Comparison of ENCODE assay signal across 8 cellular contexts in genomic region chr2:104872866-104873688, GRCh38. TPM values are rescaled to one million over a fixed set of nuclear protein-coding genes. Genes with fewer than 3 reads are reported as not detected.
DNase-seq lines count a peak whose midpoint lies in the region; ATAC-seq and TF ChIP-seq lines count a peak whose summit lies in the region.

No MANE protein-coding gene starts in this region.

- peaks cover 65% of the 10 kb centered on the region for H3K27me3 Mint-ChIP-seq in activated T-helper 2 cell treated with anti-CD3 and anti-CD28 coated beads, Interferon-gamma antibody, Interleukin-2, Interleukin-4, amounts not matched to agents 10 μg/mL and 5 μg/mL and 100 μg/mL, durations not matched to agents 14 hours and 24 hours and 36 hours (ENCODE audit: low read depth)

- peak overlapping the region; percentile 79 for H3K4me2 ChIP-seq in osteoblast (ENCODE audit: insufficient read depth, low read length)

- H3K4me3 Mint-ChIP-seq in activated T-helper 2 cell treated with anti-CD3 and anti-CD28 coated beads, Interferon-gamma antibody, Interleukin-2, Interleukin-4, amounts not matched to agents 10 μg/mL and 5 μg/mL and 100 μg/mL, durations not matched to agents 14 hours and 24 hours and 36 hours (ENCODE audit: low read depth): peak overlapping the region; percentile 57

- peak; percentile 81 for DNase-seq in AG08396 (ENCODE audit: low spot score)
- DNase-seq in NCI-H128 (lab: John Stamatoyannopoulos, UW; ENCODE audit: unreplicated experiment): peak; percentile 85
- DNase-seq in activated T-helper 2 cell treated with anti-CD3 and anti-CD28 coated beads, Interferon-gamma antibody, Interleukin-2, Interleukin-4, amounts not matched to agents 10 μg/mL and 5 μg/mL and 100 μg/mL, durations not matched to agents 14 hours and 24 hours and 36 hours (ENCODE audit: low spot score): peak; percentile 38
- peak; percentile 58 for DNase-seq in Right ventricle myocardium superior
- DNase-seq in osteoblast (ENCODE audit: insufficient read length, low spot score, missing footprints): peak; percentile 98
- DNase-seq in activated CD4-positive, CD25-positive, alpha-beta regulatory T cell treated with anti-CD3 and anti-CD28 coated beads, Interleukin-2, amount 50 U/mL, for 72 hours: no peak

- TF ChIP-seq CTCF in GM12872 (IDR thresholded peaks at IDR 0.05; ENCODE audit: insufficient read depth, low read depth, low read length) (peak; percentile 63), osteoblast (IDR thresholded peaks at IDR 0.05; ENCODE audit: extremely low read depth, low read depth, low read length) (peak; percentile 70)

- peaks cover 4% of the 10 kb centered on the region for H3K4me1 ChIP-seq in osteoblast (ENCODE audit: insufficient read depth, low read length)

- H2AFZ ChIP-seq in osteoblast (ENCODE audit: low read length): peak overlapping the region; percentile 65

- H4K20me1 ChIP-seq in osteoblast (ENCODE audit: insufficient read depth, low read length): no peaks in the 10 kb centered on the region

- H3K4me3 ChIP-seq in osteoblast (ENCODE audit: insufficient read depth, low read length): peak overlapping the region; percentile 75

- peaks cover 25% of the 10 kb centered on the region for H3K27me3 ChIP-seq in osteoblast (ENCODE audit: insufficient read depth, low read length)

- no peaks in the 10 kb centered on the region for H3K9me3 Mint-ChIP-seq in activated T-helper 2 cell treated with anti-CD3 and anti-CD28 coated beads, Interferon-gamma antibody, Interleukin-2, Interleukin-4, amounts not matched to agents 10 μg/mL and 5 μg/mL and 100 μg/mL, durations not matched to agents 14 hours and 24 hours and 36 hours

- no peaks in the 10 kb centered on the region for H3K36me3 ChIP-seq in osteoblast (ENCODE audit: insufficient read depth, low read length)

- H3K79me2 ChIP-seq in osteoblast (ENCODE audit: insufficient read depth, low read length): no peaks in the 10 kb centered on the region

- ATAC-seq in HG02840 (IDR thresholded peaks at IDR 0.05; ENCODE audit: low FRiP score, unreplicated experiment) (peak; percentile 74), Right ventricle myocardium superior (ENCODE audit: poor library complexity) (peak; percentile 92)

- H3K9me3 ChIP-seq in osteoblast (ENCODE audit: low read depth, low read length): no peaks in the 10 kb centered on the region

- intact Hi-C loops in activated T-helper 2 cell treated with anti-CD3 and anti-CD28 coated beads, Interferon-gamma antibody, Interleukin-2, Interleukin-4, amounts not matched to agents 10 μg/mL and 5 μg/mL and 100 μg/mL, durations not matched to agents 14 hours and 24 hours and 36 hours (cut with micrococcal nuclease): loop anchor here (2.0 kb wide), 1 partner anchor 24 kb away; no protein-coding TSS in a partner anchor
- intact Hi-C loops in Right ventricle myocardium superior (cut with DNase I): no loop called here

- H3K4me1 Mint-ChIP-seq in activated T-helper 2 cell treated with anti-CD3 and anti-CD28 coated beads, Interferon-gamma antibody, Interleukin-2, Interleukin-4, amounts not matched to agents 10 μg/mL and 5 μg/mL and 100 μg/mL, durations not matched to agents 14 hours and 24 hours and 36 hours (ENCODE audit: low read depth): peaks cover 7% of the 10 kb centered on the region

- no peak overlapping the region for H3K27ac Mint-ChIP-seq in activated T-helper 2 cell treated with anti-CD3 and anti-CD28 coated beads, Interferon-gamma antibody, Interleukin-2, Interleukin-4, amounts not matched to agents 10 μg/mL and 5 μg/mL and 100 μg/mL, durations not matched to agents 14 hours and 24 hours and 36 hours

- H3K36me3 Mint-ChIP-seq in activated T-helper 2 cell treated with anti-CD3 and anti-CD28 coated beads, Interferon-gamma antibody, Interleukin-2, Interleukin-4, amounts not matched to agents 10 μg/mL and 5 μg/mL and 100 μg/mL, durations not matched to agents 14 hours and 24 hours and 36 hours (ENCODE audit: low read depth): no peaks in the 10 kb centered on the region

- H3K27ac ChIP-seq in osteoblast (ENCODE audit: low read depth, low read length): no peak overlapping the region

RNA-seq across cellular contexts. Expression of gene POU3F3, which starts 19.2 kb away (rescaled TPM):
- not detected in 2 replicates for total RNA-seq in activated T-helper 2 cell treated with anti-CD3 and anti-CD28 coated beads, Interferon-gamma antibody, Interleukin-2, Interleukin-4, amounts not matched to agents 10 μg/mL and 5 μg/mL and 100 μg/mL, durations not matched to agents 14 hours and 24 hours and 36 hours
- total RNA-seq in Right ventricle myocardium superior: not detected
- total RNA-seq in osteoblast: under 0.01 TPM in 1 of 2 replicates, not detected in the other
